Comparison of ENCODE assay signal across 20 cellular contexts in the genomic region with DNA sequence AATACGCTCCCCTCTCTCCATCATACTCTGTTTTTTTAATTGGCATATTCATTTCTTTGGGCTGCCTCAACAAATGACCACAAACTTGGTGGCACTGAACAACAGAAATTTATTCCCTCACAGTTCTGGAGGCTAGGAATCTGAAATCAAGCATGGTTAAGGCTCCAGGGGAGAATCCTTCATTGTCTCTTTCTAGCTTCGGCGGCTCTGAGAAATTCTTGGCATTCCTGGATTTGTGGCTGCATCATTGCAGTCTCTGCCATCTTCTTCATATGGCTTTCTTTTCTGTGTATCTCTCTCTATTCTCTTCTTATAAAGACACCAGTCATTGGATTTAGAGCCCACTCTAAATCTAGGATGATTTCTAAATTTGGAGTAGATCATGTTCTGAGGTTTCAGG. TPM values are rescaled to one million over a fixed set of nuclear protein-coding genes. Genes with fewer than 3 reads are reported as not detected.
DNase-seq lines count a peak whose midpoint lies in the region; ATAC-seq and TF ChIP-seq lines count a peak whose summit lies in the region.
"Had no signal": no experiment of that assay in that cellular context is flagged by ENCODE, and none has a peak within 500 bp of the region (broad histone marks: within the 10 kb centered on the region; RNA-seq: fewer than 3 reads in every experiment).

No MANE protein-coding gene starts in this region.

- peak overlapping the region; percentile 32 for H3K27ac Mint-ChIP-seq in WTC11
- H3K27ac Mint-ChIP-seq: CD8-positive, alpha-beta T cell had no signal

- no peak overlapping the region for H3K4me3 Mint-ChIP-seq in WTC11
- no peak overlapping the region for H3K4me3 Mint-ChIP-seq in activated T-cell treated with anti-CD3 and anti-CD28 coated beads, Interleukin-2, amount 50 U/mL, for 4 hours
- H3K4me3 Mint-ChIP-seq: CD8-positive, alpha-beta T cell had no signal

- peaks cover 73% of the 10 kb centered on the region for H3K4me1 Mint-ChIP-seq in WTC11
- H3K4me1 Mint-ChIP-seq in activated T-cell treated with anti-CD3 and anti-CD28 coated beads, Interleukin-2, amount 50 U/mL, for 4 hours (ENCODE audit: low read depth), result no peaks in the 10 kb centered on the region

- H3K36me3 Mint-ChIP-seq in WTC11, result no peaks in the 10 kb centered on the region; the same call in 1 of the 2 replicates
- no peaks in the 10 kb centered on the region for H3K36me3 Mint-ChIP-seq in activated T-cell treated with anti-CD3 and anti-CD28 coated beads, Interleukin-2, amount 50 U/mL, for 4 hours (ENCODE audit: insufficient read depth)
- H3K36me3 Mint-ChIP-seq: CD8-positive, alpha-beta T cell had no signal

- peak; percentile 60 for DNase-seq in ELF-1 (ENCODE audit: low read depth, low spot score)
- DNase-seq in WTC11 (ENCODE audit: low spot score), result peak; percentile 30
- peak; percentile 5 for DNase-seq in glomerular visceral epithelial cell (ENCODE audit: extremely low spot score)
- peak; percentile 9 for DNase-seq in myocyte (ENCODE audit: low read depth)
- DNase-seq in activated T-cell treated with anti-CD3 and anti-CD28 coated beads, Interleukin-2, amount 50 U/mL, for 4 hours, result no peak
- DNase-seq in omental fat pad (ENCODE audit: low spot score), result no peak
- no peak for DNase-seq in NCI-H524 treated with DMSO at 0.1 percent for 48 hours (lab: John Stamatoyannopoulos, UW)
- no peak for DNase-seq in D341Med (ENCODE audit: low spot score)
- DNase-seq: 8988T; CD8-positive, alpha-beta T cell; DMS79; NCI-H1048; NCI-H1436 treated with DMSO at 0.1 percent for 48 hours; NCI-H2029 treated with DMSO at 0.1 percent for 48 hours; NCI-H510A; Peyer's patch; Right ventricle myocardium superior had no signal

- ATAC-seq in WTC11 (peak; percentile 93), omental fat pad (ENCODE audit: low FRiP score) (no peak)
- ATAC-seq in activated T-cell treated with anti-CD3 and anti-CD28 coated beads, Interleukin-2, amount 50 U/mL, for 4 hours, result no peak
- ATAC-seq: CD8-positive, alpha-beta T cell had no signal

- CTCF ChIA-PET in WTC11 (lab: Charles Lee), result no interaction called here

- TF ChIP-seq CTCF in WTC11 (IDR thresholded peaks at IDR 0.05) (no peak), omental fat pad (IDR thresholded peaks at IDR 0.05) (no peak)

- H3K27me3 Mint-ChIP-seq in WTC11 (ENCODE audit: low read depth), result no peaks in the 10 kb centered on the region
- peaks cover 8% of the 10 kb centered on the region for H3K27me3 Mint-ChIP-seq in activated T-cell treated with anti-CD3 and anti-CD28 coated beads, Interleukin-2, amount 50 U/mL, for 4 hours (ENCODE audit: low read depth)

- POLR2A ChIA-PET in WTC11 (lab: Charles Lee), result no interaction called here

- H3K9me3 Mint-ChIP-seq in WTC11, result no peaks in the 10 kb centered on the region
- no peaks in the 10 kb centered on the region for H3K9me3 Mint-ChIP-seq in activated T-cell treated with anti-CD3 and anti-CD28 coated beads, Interleukin-2, amount 50 U/mL, for 4 hours
- H3K9me3 Mint-ChIP-seq: CD8-positive, alpha-beta T cell had no signal

TF ChIP-seq in WTC11, 78 proteins besides CTCF, POLR2A, EP300 and RAD21:
- TF ChIP-seq TEAD1 (CRISPR knock-in tag; IDR thresholded peaks at IDR 0.05), result peak; percentile 91; the same call in 1 of the 2 replicates
- TF ChIP-seq, protein P1, sequence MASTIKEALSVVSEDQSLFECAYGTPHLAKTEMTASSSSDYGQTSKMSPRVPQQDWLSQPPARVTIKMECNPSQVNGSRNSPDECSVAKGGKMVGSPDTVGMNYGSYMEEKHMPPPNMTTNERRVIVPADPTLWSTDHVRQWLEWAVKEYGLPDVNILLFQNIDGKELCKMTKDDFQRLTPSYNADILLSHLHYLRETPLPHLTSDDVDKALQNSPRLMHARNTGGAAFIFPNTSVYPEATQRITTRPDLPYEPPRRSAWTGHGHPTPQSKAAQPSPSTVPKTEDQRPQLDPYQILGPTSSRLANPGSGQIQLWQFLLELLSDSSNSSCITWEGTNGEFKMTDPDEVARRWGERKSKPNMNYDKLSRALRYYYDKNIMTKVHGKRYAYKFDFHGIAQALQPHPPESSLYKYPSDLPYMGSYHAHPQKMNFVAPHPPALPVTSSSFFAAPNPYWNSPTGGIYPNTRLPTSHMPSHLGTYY (CRISPR knock-in tag; IDR thresholded peaks at IDR 0.05), result no peak
- TF ChIP-seq TEAD4 (CRISPR knock-in tag; IDR thresholded peaks at IDR 0.05), result peak; percentile 92; the same call in 1 of the 2 replicates

RNA-seq across cellular contexts. Expression of gene SLC24A2, which starts 10.9 kb away (rescaled TPM):
- total RNA-seq in WTC11 (2021) (5.6 to 8.0 TPM (median 7.1 TPM) in 3 replicates), myocyte (0.26 and 0.53 TPM in 2 replicates), omental fat pad (not detected)
- polyA plus RNA-seq in myocyte (2012), result 0.97 TPM
- not detected for total RNA-seq in activated T-cell treated with anti-CD3 and anti-CD28 coated beads, Interleukin-2, amount 50 U/mL, for 4 hours
- total RNA-seq: CD8-positive, alpha-beta T cell; G401; M059J; Right ventricle myocardium superior had no signal
- polyA plus RNA-seq: BJ had no signal

Comparison
In these comparisons a context has a peak if more than half of its experiments do, and no peak if none do; other contexts are left out.
1. DNase-seq: peak in ELF-1 (single experiment), WTC11 (single experiment), glomerular visceral epithelial cell (single experiment) and myocyte (single experiment); none in activated T-cell treated with anti-CD3 and anti-CD28 coated beads, Interleukin-2, amount 50 U/mL, for 4 hours (single experiment), omental fat pad (single experiment), NCI-H524 treated with DMSO at 0.1 percent for 48 hours (single experiment) and D341Med (single experiment).